ENCODE assay signal across 27 cellular contexts in the genomic region with DNA sequence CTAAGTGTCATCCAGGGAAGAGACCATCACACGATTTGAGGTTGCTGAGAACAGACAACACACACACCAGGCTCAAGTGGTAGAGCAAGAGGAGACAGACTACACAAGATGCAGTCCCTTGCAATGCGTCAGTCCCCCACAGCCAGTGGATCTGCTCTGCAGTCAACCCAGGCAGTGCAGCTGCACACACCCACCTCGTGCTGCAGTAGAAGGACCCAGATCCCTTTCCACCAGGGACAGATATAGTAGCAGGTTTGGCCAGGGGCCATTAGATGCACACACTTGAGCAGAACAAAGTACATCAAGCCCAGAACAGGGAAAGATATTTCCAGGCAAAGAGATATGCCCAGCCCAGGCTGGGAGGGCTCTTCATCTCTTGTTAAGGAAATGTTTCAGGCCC.
"Had no signal": no experiment of that assay in that cellular context is flagged by ENCODE, and none has a peak within 500 bp of the region (broad histone marks: within the 10 kb centered on the region; RNA-seq: fewer than 3 reads in every experiment).

No MANE protein-coding gene starts in this region.

- H3K27ac Mint-ChIP-seq: activated B cell treated with CpG ODN at 0.5 μM for 24 hours; activated CD4-positive, alpha-beta T cell treated with anti-CD3 and anti-CD28 coated beads for 36 hours; activated naive CD4-positive, alpha-beta T cell treated with anti-CD3 and anti-CD28 coated beads, Interleukin-2, amount 50 U/mL, for 72 hours; activated T-cell treated with anti-CD3 and anti-CD28 coated beads, Interleukin-2, amount 50 U/mL, for 24 hours; activated T-helper 17 cell treated with anti-CD3 and anti-CD28 coated beads, Interleukin-2, amount 50 U/mL, for 72 hours; endodermal cell; nephron progenitor cell; T-helper 1 cell treated with Interleukin-12 subunit alpha and Interleukin-12 subunit beta and Interleukin-4 antibody, amounts not matched to agents 30 μg/mL and 1 μg/mL, for 36 hours had no signal

- H3K36me3 Mint-ChIP-seq: activated naive CD4-positive, alpha-beta T cell treated with anti-CD3 and anti-CD28 coated beads, Interleukin-2, amount 50 U/mL, for 72 hours had no signal

- H3K4me1 Mint-ChIP-seq: activated B cell treated with CpG ODN at 0.5 μM for 24 hours; activated CD4-positive, alpha-beta T cell treated with anti-CD3 and anti-CD28 coated beads for 36 hours; activated T-helper 17 cell treated with anti-CD3 and anti-CD28 coated beads, Interleukin-2, amount 50 U/mL, for 72 hours; nephron progenitor cell had no signal

- H3K4me3 Mint-ChIP-seq: activated B cell treated with CpG ODN at 0.5 μM for 24 hours; activated CD4-positive, alpha-beta T cell treated with anti-CD3 and anti-CD28 coated beads for 36 hours; activated T-cell treated with anti-CD3 and anti-CD28 coated beads, Interleukin-2, amount 50 U/mL, for 24 hours; activated T-helper 17 cell treated with anti-CD3 and anti-CD28 coated beads, Interleukin-2, amount 50 U/mL, for 72 hours; endodermal cell; nephron progenitor cell; T-helper 1 cell treated with Interleukin-12 subunit alpha and Interleukin-12 subunit beta and Interleukin-4 antibody, amounts not matched to agents 30 μg/mL and 1 μg/mL, for 36 hours had no signal

- ATAC-seq: activated CD4-positive, alpha-beta T cell treated with anti-CD3 and anti-CD28 coated beads for 36 hours; activated naive CD4-positive, alpha-beta T cell treated with anti-CD3 and anti-CD28 coated beads, Interleukin-2, amount 50 U/mL, for 72 hours; activated T-helper 17 cell treated with anti-CD3 and anti-CD28 coated beads, Interleukin-2, amount 50 U/mL, for 72 hours; gastrocnemius medialis; left lobe of liver; sciatic nerve had no signal

- DNase-seq: activated B cell treated with CpG ODN at 0.5 μM for 24 hours; activated CD4-positive, alpha-beta T cell treated with anti-CD3 and anti-CD28 coated beads for 36 hours; activated CD4-positive, alpha-beta T cell treated with anti-CD3 and anti-CD28 coated beads, Interleukin-2, amount 50 U/mL, for 4 hours; activated CD8-positive, alpha-beta memory T cell treated with anti-CD3 and anti-CD28 coated beads for 24 hours; activated CD8-positive, alpha-beta memory T cell treated with anti-CD3 and anti-CD28 coated beads, Interleukin-2, amount 50 U/mL, for 4 hours; activated T-cell treated with anti-CD3 and anti-CD28 coated beads, Interleukin-2, amount 50 U/mL, for 24 hours; adrenal gland; endodermal cell; esophagus squamous epithelium; gastrocnemius medialis; kidney; mammary epithelial cell; midbrain; nephron progenitor cell; stimulated activated CD4-positive, alpha-beta T cell treated with anti-CD3 and anti-CD28 coated beads, Interleukin-2, amount 100 ng/mL, for 48 hours; stimulated activated CD8-positive, alpha-beta memory T cell treated with anti-CD3 and anti-CD28 coated beads, Interleukin-4, amount 100 ng/mL, for 48 hours; stimulated activated naive CD4-positive, alpha-beta T cell treated with Interleukin-2 at 50 U/mL for 16 hours; T1000; tibial artery had no signal

- H3K27ac ChIP-seq: adrenal gland, breast epithelium, coronary artery, esophagus squamous epithelium, gastrocnemius medialis, parathyroid adenoma, tibial artery had no signal

- H3K9me3 Mint-ChIP-seq: activated B cell treated with CpG ODN at 0.5 μM for 24 hours; activated T-cell treated with anti-CD3 and anti-CD28 coated beads, Interleukin-2, amount 50 U/mL, for 24 hours; endodermal cell; nephron progenitor cell had no signal
